27 cellular contexts compared by ENCODE assay signal in the genomic region with DNA sequence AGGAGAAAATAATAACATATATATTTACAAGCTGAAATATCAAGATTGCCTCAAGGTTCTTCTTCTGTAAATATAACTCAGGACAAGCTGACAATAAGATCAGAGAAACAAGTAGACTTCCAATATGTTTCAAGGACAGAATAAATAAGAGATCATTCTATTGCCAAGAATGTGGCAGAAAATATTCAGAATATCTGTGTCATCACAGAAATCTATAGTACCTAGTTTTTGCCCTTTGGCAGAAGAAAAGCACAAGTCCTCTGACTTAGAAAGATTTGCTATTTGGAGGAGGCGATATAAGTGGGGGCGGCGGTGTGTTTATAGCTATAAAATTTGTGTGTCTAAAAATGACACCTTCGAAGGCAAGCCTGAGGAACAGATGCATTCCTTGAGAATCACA. TPM values are rescaled to one million over a fixed set of nuclear protein-coding genes. Genes with fewer than 3 reads are reported as not detected.
"Had no signal": no experiment of that assay in that cellular context is flagged by ENCODE, and none has a peak within 500 bp of the region (broad histone marks: within the 10 kb centered on the region; RNA-seq: fewer than 3 reads in every experiment).

No MANE protein-coding gene starts in this region.

- H3K27me3 ChIP-seq: sigmoid colon, spleen, testis, thyroid gland, transverse colon, upper lobe of left lung, vagina had no signal

- H3K27ac Mint-ChIP-seq: mesothelial cell of epicardium; stimulated activated effector memory CD8-positive, alpha-beta T cell treated with anti-CD3 and anti-CD28 coated beads, Interleukin-12 subunit alpha, Interleukin-12 subunit beta, amount 100 ng/mL, for 72 hours had no signal

- H3K36me3 ChIP-seq: left ventricle myocardium inferior, pancreas, prostate gland, sigmoid colon, thyroid gland, transverse colon, upper lobe of left lung, vagina had no signal

- H3K36me3 Mint-ChIP-seq: mesothelial cell of epicardium had no signal

- H3K4me3 ChIP-seq: left ventricle myocardium inferior, lung, pancreas, prostate gland, sigmoid colon, spleen, testis, thyroid gland, transverse colon, upper lobe of left lung, vagina had no signal

- H3K9me3 ChIP-seq: left ventricle myocardium inferior, pancreas, prostate gland, sigmoid colon, spleen, testis, thyroid gland, transverse colon, upper lobe of left lung, vagina had no signal

- H3K4me1 ChIP-seq: left ventricle myocardium inferior, pancreas, prostate gland, sigmoid colon, testis, thyroid gland, transverse colon, upper lobe of left lung, vagina had no signal

- ATAC-seq: naive thymus-derived CD4-positive, alpha-beta T cell; natural killer cell treated with Interleukin-12 subunit alpha and Interleukin-12 subunit beta and Interleukin-15 and Interleukin-18, amount 100 ng/mL, for 72 hours; right cardiac atrium; stimulated activated effector memory CD8-positive, alpha-beta T cell treated with anti-CD3 and anti-CD28 coated beads, Interleukin-12 subunit alpha, Interleukin-12 subunit beta, amount 100 ng/mL, for 72 hours; stimulated activated naive CD8-positive, alpha-beta T cell treated with anti-CD3 and anti-CD28 coated beads, Interleukin-15, amount 100 ng/mL, for 72 hours had no signal

- DNase-seq: hypothalamus; islet precursor cell; left ventricle myocardium inferior; mesendoderm; naive thymus-derived CD4-positive, alpha-beta T cell; nucleus accumbens; pancreas; posterior cingulate gyrus; retina; right cardiac atrium; sigmoid colon; small intestine; spleen; stimulated activated CD4-positive, alpha-beta T cell treated with anti-CD3 and anti-CD28 coated beads, Interleukin-4, amount 100 ng/mL, for 24 hours; stimulated activated naive CD4-positive, alpha-beta T cell treated with Interleukin-2 at 50 U/mL for 16 hours; stimulated activated naive CD8-positive, alpha-beta T cell treated with anti-CD3 and anti-CD28 coated beads, Interleukin-15, amount 100 ng/mL, for 72 hours; testis; thyroid gland; transverse colon; upper lobe of left lung had no signal

- H3K27me3 Mint-ChIP-seq: naive thymus-derived CD4-positive, alpha-beta T cell; natural killer cell treated with Interleukin-12 subunit alpha and Interleukin-12 subunit beta and Interleukin-15 and Interleukin-18, amount 100 ng/mL, for 72 hours; stimulated activated naive CD8-positive, alpha-beta T cell treated with anti-CD3 and anti-CD28 coated beads, Interleukin-15, amount 100 ng/mL, for 72 hours had no signal

- FAIRE-seq: pancreas, small intestine had no signal

- H3K27ac ChIP-seq: left ventricle myocardium inferior, pancreas, prostate gland, sigmoid colon, testis, thyroid gland, transverse colon, upper lobe of left lung, vagina had no signal

- H3K9me3 Mint-ChIP-seq: mesothelial cell of epicardium; naive thymus-derived CD4-positive, alpha-beta T cell; natural killer cell treated with Interleukin-12 subunit alpha and Interleukin-12 subunit beta and Interleukin-15 and Interleukin-18, amount 100 ng/mL, for 72 hours; stimulated activated effector memory CD8-positive, alpha-beta T cell treated with anti-CD3 and anti-CD28 coated beads, Interleukin-12 subunit alpha, Interleukin-12 subunit beta, amount 100 ng/mL, for 72 hours; stimulated activated naive CD8-positive, alpha-beta T cell treated with anti-CD3 and anti-CD28 coated beads, Interleukin-15, amount 100 ng/mL, for 72 hours had no signal

- H3K4me3 Mint-ChIP-seq: mesothelial cell of epicardium; natural killer cell treated with Interleukin-12 subunit alpha and Interleukin-12 subunit beta and Interleukin-15 and Interleukin-18, amount 100 ng/mL, for 72 hours; stimulated activated effector memory CD8-positive, alpha-beta T cell treated with anti-CD3 and anti-CD28 coated beads, Interleukin-12 subunit alpha, Interleukin-12 subunit beta, amount 100 ng/mL, for 72 hours; stimulated activated naive CD8-positive, alpha-beta T cell treated with anti-CD3 and anti-CD28 coated beads, Interleukin-15, amount 100 ng/mL, for 72 hours had no signal

RNA-seq across cellular contexts. Expression of a gene that starts 34.3 kb away (rescaled TPM):
- total RNA-seq: kidney epithelial cell had no signal
